27 cellular contexts compared by ENCODE assay signal in the genomic region with DNA sequence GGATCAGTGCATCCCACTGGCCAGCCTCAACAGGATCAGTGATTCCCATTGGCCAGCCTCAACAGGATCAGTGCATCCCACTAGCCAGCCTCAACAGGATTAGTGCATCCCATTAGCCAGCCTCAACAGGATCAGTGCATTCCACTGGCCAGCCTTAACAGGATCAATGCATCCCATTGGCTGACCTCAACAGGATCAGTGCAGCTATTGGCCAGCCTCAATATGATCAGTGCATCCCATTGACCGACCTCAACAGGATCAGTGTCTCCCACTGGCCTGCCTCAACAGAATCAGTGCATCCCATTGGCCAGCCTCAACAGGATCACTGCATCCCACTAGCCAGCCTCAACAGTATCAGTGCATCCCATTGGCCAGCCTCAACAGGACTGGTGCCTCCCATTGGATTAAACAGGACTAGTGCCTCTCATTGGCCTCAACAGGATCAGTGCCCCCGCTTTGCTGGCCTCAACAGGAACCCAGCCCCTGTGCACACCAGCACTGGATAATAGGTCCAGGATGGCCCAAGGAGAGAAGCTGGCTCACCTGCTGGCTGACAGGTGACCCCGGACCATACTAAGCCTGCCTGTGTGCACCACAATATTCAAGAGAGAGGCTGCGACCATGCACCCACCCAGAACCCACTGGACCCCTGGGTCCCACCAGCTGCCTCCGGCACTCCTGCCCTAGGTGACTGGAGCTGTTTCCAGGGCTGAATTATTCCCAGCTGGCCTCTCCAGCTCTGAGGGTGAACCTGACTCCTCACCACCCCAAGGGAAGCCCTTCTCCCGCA. TPM values are rescaled to one million over a fixed set of nuclear protein-coding genes. Genes with fewer than 3 reads are reported as not detected.
DNase-seq lines count a peak whose midpoint lies in the region; ATAC-seq and TF ChIP-seq lines count a peak whose summit lies in the region.
"Had no signal": no experiment of that assay in that cellular context is flagged by ENCODE, and none has a peak within 500 bp of the region (broad histone marks: within the 10 kb centered on the region; RNA-seq: fewer than 3 reads in every experiment).

No MANE protein-coding gene starts in this region.

- 77% methylated on average over 6 of the region's 6 CpGs for WGBS in hepatocyte (ENCODE audit: low lambda C conversion rate, missing lambda C conversion rate)

- H3K9me3 Mint-ChIP-seq in osteocyte (ENCODE audit: unreplicated experiment): no peaks in the 10 kb centered on the region
- H3K9me3 Mint-ChIP-seq: activated naive CD4-positive, alpha-beta T cell treated with anti-CD3 and anti-CD28 coated beads, Interleukin-2, amount 50 U/mL, for 24 hours; activated T-cell treated with anti-CD3 and anti-CD28 coated beads, Interleukin-2, amount 50 U/mL, for 72 hours; T-cell had no signal

- H3K27ac ChIP-seq in RWPE2 (ENCODE audit: poor library complexity, severe bottlenecking): no peak overlapping the region
- H3K27ac ChIP-seq in hepatocyte: no peak overlapping the region
- H3K27ac ChIP-seq: foreskin keratinocyte, ovary had no signal

- TF ChIP-seq CTCF in RWPE2 (IDR thresholded peaks at IDR 0.05; ENCODE audit: poor library complexity, severe bottlenecking) (no peak), hepatocyte (IDR thresholded peaks at IDR 0.05; ENCODE audit: poor library complexity) (no peak), osteocyte (IDR thresholded peaks at IDR 0.05) (no peak)

- H3K9ac ChIP-seq in ES-I3 (ENCODE audit: low read depth, low read length): 0 out of 2 replicates have a peak overlapping the region, but pooled peaks have one; percentile 12

- no peaks in the 10 kb centered on the region for H4K20me1 ChIP-seq in hepatocyte (ENCODE audit: insufficient read depth, poor library complexity, severe bottlenecking)

- H3K27me3 Mint-ChIP-seq in osteocyte (ENCODE audit: unreplicated experiment): no peaks in the 10 kb centered on the region
- H3K27me3 Mint-ChIP-seq: activated CD4-positive, alpha-beta T cell treated with anti-CD3 and anti-CD28 coated beads for 36 hours; activated naive CD4-positive, alpha-beta T cell treated with anti-CD3 and anti-CD28 coated beads, Interleukin-2, amount 50 U/mL, for 24 hours; T-cell had no signal

- no peak overlapping the region for H3K4me3 Mint-ChIP-seq in osteocyte (ENCODE audit: unreplicated experiment)
- H3K4me3 Mint-ChIP-seq: activated CD4-positive, alpha-beta T cell treated with anti-CD3 and anti-CD28 coated beads for 36 hours; activated naive CD4-positive, alpha-beta T cell treated with anti-CD3 and anti-CD28 coated beads, Interleukin-2, amount 50 U/mL, for 24 hours; activated T-cell treated with anti-CD3 and anti-CD28 coated beads, Interleukin-2, amount 50 U/mL, for 72 hours; T-cell had no signal

- no peaks in the 10 kb centered on the region for H3K36me3 Mint-ChIP-seq in osteocyte (ENCODE audit: unreplicated experiment)
- H3K36me3 Mint-ChIP-seq: activated naive CD4-positive, alpha-beta T cell treated with anti-CD3 and anti-CD28 coated beads, Interleukin-2, amount 50 U/mL, for 24 hours; T-cell had no signal

- peak overlapping the region; percentile 86 for H3K27ac Mint-ChIP-seq in osteocyte (ENCODE audit: unreplicated experiment)
- H3K27ac Mint-ChIP-seq: activated CD4-positive, alpha-beta T cell treated with anti-CD3 and anti-CD28 coated beads for 36 hours; activated naive CD4-positive, alpha-beta T cell treated with anti-CD3 and anti-CD28 coated beads, Interleukin-2, amount 50 U/mL, for 24 hours; activated T-cell treated with anti-CD3 and anti-CD28 coated beads, Interleukin-2, amount 50 U/mL, for 72 hours; T-cell had no signal

- H3K36me3 ChIP-seq in ES-I3 (ENCODE audit: insufficient read depth, low read length): no peaks in the 10 kb centered on the region
- H3K36me3 ChIP-seq in RWPE2 (ENCODE audit: low read depth): no peaks in the 10 kb centered on the region
- no peaks in the 10 kb centered on the region for H3K36me3 ChIP-seq in hepatocyte (replicated peaks; ENCODE audit: insufficient read depth, low read depth)
- H3K36me3 ChIP-seq: HAP-1, ovary, right atrium auricular region had no signal

- no peaks in the 10 kb centered on the region for H3K27me3 ChIP-seq in RWPE2 (ENCODE audit: insufficient read depth, poor library complexity, severe bottlenecking)
- no peaks in the 10 kb centered on the region for H3K27me3 ChIP-seq in hepatocyte
- H3K27me3 ChIP-seq: ovary, right atrium auricular region had no signal

- no peak overlapping the region for H2AFZ ChIP-seq in hepatocyte

- ATAC-seq in RWPE2 (ENCODE audit: low read depth) (no peak), HG03469 (IDR thresholded peaks at IDR 0.05; ENCODE audit: unreplicated experiment) (no peak)
- ATAC-seq: activated T-cell treated with anti-CD3 and anti-CD28 coated beads, Interleukin-2, amount 50 U/mL, for 72 hours; T-cell had no signal

- DNase-seq in RWPE2 (ENCODE audit: low spot score) (peak; percentile 37), hepatocyte (ENCODE audit: low spot score) (no peak), osteocyte (ENCODE audit: extremely low spot score, unreplicated experiment) (no peak), DMS53 treated with DMSO at 0.1 percent for 48 hours (lab: John Stamatoyannopoulos, UW; ENCODE audit: unreplicated experiment) (no peak), GDM1 (lab: John Stamatoyannopoulos, UW) (no peak), NCI-H128 (lab: John Stamatoyannopoulos, UW; ENCODE audit: unreplicated experiment) (no peak)
- DNase-seq: activated CD4-positive, alpha-beta T cell treated with anti-CD3 and anti-CD28 coated beads for 36 hours; activated T-cell treated with anti-CD3 and anti-CD28 coated beads, Interleukin-2, amount 50 U/mL, for 72 hours; anterior cingulate cortex; C1 segment of cervical spinal cord; Calu3; effector CD8-positive, alpha-beta T cell; hypothalamus; Kasumi-1; NCI-H187 treated with DMSO at 0.1 percent for 48 hours; NCI-H748 treated with DMSO at 0.1 percent for 48 hours; ovary; SHP77 treated with DMSO at 0.1 percent for 48 hours; stimulated activated CD4-positive, alpha-beta T cell treated with anti-CD3 and anti-CD28 coated beads, Interleukin-15, amount 100 ng/mL, for 24 hours; stimulated activated CD8-positive, alpha-beta memory T cell treated with anti-CD3 and anti-CD28 coated beads, Interleukin-4, amount 100 ng/mL, for 48 hours; T-cell had no signal

- no peak overlapping the region for H3K4me3 ChIP-seq in RWPE2 (ENCODE audit: severe bottlenecking)
- no peak overlapping the region for H3K4me3 ChIP-seq in hepatocyte
- H3K4me3 ChIP-seq: HAP-1, ovary had no signal

- H3K4me1 Mint-ChIP-seq in osteocyte (ENCODE audit: unreplicated experiment): peaks cover 47% of the 10 kb centered on the region
- H3K4me1 Mint-ChIP-seq: activated CD4-positive, alpha-beta T cell treated with anti-CD3 and anti-CD28 coated beads for 36 hours; activated naive CD4-positive, alpha-beta T cell treated with anti-CD3 and anti-CD28 coated beads, Interleukin-2, amount 50 U/mL, for 24 hours; T-cell had no signal

- peaks cover 19% of the 10 kb centered on the region for H3K4me1 ChIP-seq in ES-I3 (ENCODE audit: insufficient read depth, low read length)
- peaks cover 2% of the 10 kb centered on the region for H3K4me1 ChIP-seq in RWPE2 (ENCODE audit: insufficient read depth, poor library complexity, severe bottlenecking)
- H3K4me1 ChIP-seq in hepatocyte (ENCODE audit: insufficient read depth): peaks cover 25% of the 10 kb centered on the region
- H3K4me1 ChIP-seq: foreskin keratinocyte, HAP-1 had no signal

- H3K9me3 ChIP-seq in ES-I3 (ENCODE audit: control insufficient read depth, insufficient read depth, low read length) (no peaks in the 10 kb centered on the region), RWPE2 (ENCODE audit: severe bottlenecking) (no peaks in the 10 kb centered on the region), hepatocyte (ENCODE audit: low read depth) (no peaks in the 10 kb centered on the region)
- H3K9me3 ChIP-seq: HAP-1, ovary, right atrium auricular region had no signal

- peak overlapping the region; percentile 34 for H3K4me2 ChIP-seq in hepatocyte

- H3K9me2 ChIP-seq in hepatocyte (replicated peaks; ENCODE audit: insufficient read depth): no peaks in the 10 kb centered on the region

- no peaks in the 10 kb centered on the region for H3K79me2 ChIP-seq in hepatocyte

RNA-seq across cellular contexts. Expression of a gene that starts 59.9 kb away (rescaled TPM):
- total RNA-seq in hepatocyte (56.6 and 63.1 TPM in 2 replicates), osteocyte (92.0 and 93.6 TPM in 2 replicates)
- polyA plus RNA-seq in hepatocyte: 22.3 and 30.7 TPM in 2 replicates
